ENCODE assay signal across 34 cellular contexts in the genomic region with DNA sequence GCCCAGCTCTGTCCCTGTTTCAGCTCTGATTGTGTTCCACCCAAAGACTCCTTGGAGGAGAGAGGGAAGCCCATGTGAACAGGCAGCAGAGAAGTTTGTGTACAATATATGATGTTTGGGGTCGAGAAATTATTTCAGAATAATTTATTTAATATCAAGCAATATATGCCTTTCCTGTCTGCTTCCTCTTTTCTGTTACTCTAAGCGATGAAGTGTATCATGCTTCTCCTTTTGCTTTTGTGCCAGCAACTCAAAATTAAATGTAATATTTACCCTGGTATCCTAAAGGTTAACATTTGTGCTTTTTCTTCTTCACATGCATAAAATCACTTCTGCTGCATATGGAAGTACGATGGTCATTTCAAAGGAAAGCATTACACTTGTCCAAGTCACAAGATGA. TPM values are rescaled to one million over a fixed set of nuclear protein-coding genes. Genes with fewer than 3 reads are reported as not detected.
"Had no signal": no experiment of that assay in that cellular context is flagged by ENCODE, and none has a peak within 500 bp of the region (broad histone marks: within the 10 kb centered on the region; RNA-seq: fewer than 3 reads in every experiment).

No MANE protein-coding gene starts in this region.

- H3K27me3 ChIP-seq: pancreas had no signal

- DNase-seq: activated CD4-positive, alpha-beta memory T cell treated with anti-CD3 and anti-CD28 coated beads for 36 hours; activated CD4-positive, alpha-beta T cell treated with anti-CD3 and anti-CD28 coated beads, Interleukin-2, amount 10 ng/mL, durations not matched to agents 24 days and 14 days; activated CD4-positive, CD25-positive, alpha-beta regulatory T cell treated with anti-CD3 and anti-CD28 coated beads, Interleukin-2, amount 50 U/mL, for 72 hours; activated CD8-positive, alpha-beta memory T cell treated with anti-CD3 and anti-CD28 coated beads, Interleukin-2, amount 50 U/mL, for 4 hours; activated effector memory CD4-positive, alpha-beta T cell treated with anti-CD3 and anti-CD28 coated beads, Interleukin-2, amount 50 U/mL, for 16 hours; activated naive CD4-positive, alpha-beta T cell treated with anti-CD3 and anti-CD28 coated beads, Interleukin-2, amount 10 ng/mL, durations not matched to agents 7 days and 5 days; activated T-cell treated with anti-CD3 and anti-CD28 coated beads, Interleukin-2, amount 50 U/mL, for 1 hour; amniotic stem cell; brain microvascular endothelial cell; cortex of kidney; effector memory CD8-positive, alpha-beta T cell; erythroblast; head of caudate nucleus; hippocampal formation; kidney; left colon; mammary epithelial cell; naive thymus-derived CD4-positive, alpha-beta T cell; pancreas; stimulated activated CD4-positive, alpha-beta T cell treated with anti-CD3 and anti-CD28 coated beads, Interleukin-1b, Interleukin-23, amount 100 ng/mL, for 48 hours; stimulated activated naive CD4-positive, alpha-beta T cell treated with Interleukin-2 at 50 U/mL for 16 hours; transverse colon had no signal

- H3K9me3 ChIP-seq: pancreas, prostate gland, transverse colon had no signal

- H3K4me3 ChIP-seq: gastroesophageal sphincter, pancreas, prostate gland, smooth muscle cell, transverse colon had no signal

- H3K4me1 ChIP-seq: prostate gland had no signal

- ATAC-seq: effector memory CD8-positive, alpha-beta T cell; gastroesophageal sphincter; left colon; naive thymus-derived CD4-positive, alpha-beta T cell; pancreas had no signal

- H3K4me2 ChIP-seq: smooth muscle cell had no signal

- H3K27ac ChIP-seq: brain microvascular endothelial cell, gastroesophageal sphincter, pancreas, prostate gland, transverse colon, VCaP had no signal

- H3K36me3 ChIP-seq: brain microvascular endothelial cell, gastroesophageal sphincter, pancreas, prostate gland, transverse colon had no signal

RNA-seq across cellular contexts. Expression of gene NTSR2, which starts 2.4 kb away (rescaled TPM):
- total RNA-seq: activated CD4-positive, alpha-beta memory T cell treated with anti-CD3 and anti-CD28 coated beads for 36 hours; activated CD4-positive, alpha-beta T cell treated with anti-CD3 and anti-CD28 coated beads, Interleukin-2, amount 10 ng/mL, durations not matched to agents 24 days and 14 days; activated CD8-positive, alpha-beta memory T cell treated with anti-CD3 and anti-CD28 coated beads for 36 hours; activated T-helper 1 cell treated with anti-CD3 and anti-CD28 coated beads, Interleukin-12 subunit alpha, Interleukin-12 subunit beta, Interleukin-2, Interleukin-4 antibody, amounts not matched to agents 30 ng/mL and 10 ng/mL and 1 ng/mL, durations not matched to agents 14 hours and 24 hours and 36 hours; astrocyte; cardiac septum; gastroesophageal sphincter; kidney; left colon; liver; mammary epithelial cell; mesothelial cell of epicardium; naive thymus-derived CD4-positive, alpha-beta T cell; pancreas; smooth muscle cell; transverse colon; urinary bladder had no signal
- polyA plus RNA-seq: liver; mammary epithelial cell; naive thymus-derived CD4-positive, alpha-beta T cell; neural cell; pancreas; smooth muscle cell had no signal
